ENCODE assay signal across 1 cellular context in the genomic region with DNA sequence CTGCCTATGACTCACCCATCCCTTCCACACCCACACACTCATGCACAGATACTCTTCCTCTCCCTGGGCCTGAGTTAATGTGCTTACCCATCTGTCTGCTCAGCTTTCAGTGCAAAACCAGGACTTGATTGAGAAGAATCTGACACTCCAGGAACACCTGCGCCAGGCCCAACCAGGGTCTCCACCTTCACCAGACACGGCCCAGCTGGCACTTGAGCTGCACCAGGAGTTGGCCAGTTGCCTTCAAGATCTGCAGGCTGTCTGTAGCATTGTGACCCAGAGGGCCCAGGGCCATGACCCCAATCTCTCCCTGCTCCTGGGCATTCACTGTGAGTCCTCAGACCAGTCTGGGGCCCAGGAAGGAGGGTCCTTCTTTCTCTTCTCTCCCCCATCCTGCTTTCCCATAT.
TF ChIP-seq lines count a peak whose summit lies in the region.

No MANE protein-coding gene starts in this region.

TF ChIP-seq in IMR-90, 13 proteins besides CTCF, POLR2A, EP300 and RAD21:
- peak; percentile 81 for TF ChIP-seq FOS (IDR thresholded peaks at IDR 0.05; ENCODE audit: low read depth, low read length)
- TF ChIP-seq RFX5 (IDR thresholded peaks at IDR 0.05; ENCODE audit: low read depth, low read length) = no peak
- peak; percentile 61; the same call in 1 of the 2 replicates for TF ChIP-seq BHLHE40 (IDR thresholded peaks at IDR 0.05; ENCODE audit: low read depth, low read length)
TF ChIP-seq in IMR-90: peak in this region for 2.
